In genomic region chr17:62179525-62180161, GRCh38 we compare ENCODE assay signal across 9 cellular contexts.
DNase-seq lines count a peak whose midpoint lies in the region; ATAC-seq and TF ChIP-seq lines count a peak whose summit lies in the region.
"Had no signal": no experiment of that assay in that cellular context is flagged by ENCODE, and none has a peak within 500 bp of the region (broad histone marks: within the 10 kb centered on the region; RNA-seq: fewer than 3 reads in every experiment).

No MANE protein-coding gene starts in this region.

- no peaks in the 10 kb centered on the region for H3K36me3 ChIP-seq in mucosa of descending colon (ENCODE audit: low read depth)

- intact Hi-C loops in mucosa of descending colon (cut with DNase I, micrococcal nuclease) (no loop called here), natural killer cell (cut with micrococcal nuclease) (no loop called here)
- intact Hi-C loops in activated CD4-positive, alpha-beta memory T cell treated with anti-CD3 and anti-CD28 coated beads for 36 hours (cut with micrococcal nuclease) = no loop called here

- H3K27me3 Mint-ChIP-seq in chondrocyte (ENCODE audit: low read depth) (no peaks in the 10 kb centered on the region), natural killer cell (ENCODE audit: low read depth in 2 of 2) (no peaks in the 10 kb centered on the region)
- H3K27me3 Mint-ChIP-seq in activated CD4-positive, alpha-beta memory T cell treated with anti-CD3 and anti-CD28 coated beads for 36 hours = no peaks in the 10 kb centered on the region

- H3K4me3 Mint-ChIP-seq in chondrocyte (ENCODE audit: unreplicated experiment) (no peak overlapping the region), natural killer cell (no peak overlapping the region)
- no peak overlapping the region for H3K4me3 Mint-ChIP-seq in activated CD4-positive, alpha-beta memory T cell treated with anti-CD3 and anti-CD28 coated beads for 36 hours

- POLR2A ChIA-PET in activated CD4-positive, alpha-beta memory T cell treated with anti-CD3 and anti-CD28 coated beads for 36 hours (lab: Charles Lee) = no interaction called here

- peaks cover 5% of the 10 kb centered on the region for H3K9me3 ChIP-seq in mucosa of descending colon

- CTCF ChIA-PET in activated CD4-positive, alpha-beta memory T cell treated with anti-CD3 and anti-CD28 coated beads for 36 hours (lab: Charles Lee) = no interaction called here

- TF ChIP-seq POLR2A in NB4 (IDR thresholded peaks at IDR 0.05; ENCODE audit: extremely low read depth, insufficient read length) = no peak

- H3K4me1 Mint-ChIP-seq in chondrocyte (ENCODE audit: low read depth) (peaks cover 20% of the 10 kb centered on the region), natural killer cell (no peaks in the 10 kb centered on the region)
- H3K4me1 Mint-ChIP-seq in activated CD4-positive, alpha-beta memory T cell treated with anti-CD3 and anti-CD28 coated beads for 36 hours (ENCODE audit: low read depth) = no peaks in the 10 kb centered on the region

- peak; percentile 87 for DNase-seq in DMS53 (lab: John Stamatoyannopoulos, UW)
- DNase-seq in NB4 (ENCODE audit: low read depth) = peak; percentile 26
- no peak for DNase-seq in chondrocyte (ENCODE audit: low spot score)
- peak in 1 of 3 donors; percentile 51 for DNase-seq in mucosa of descending colon
- DNase-seq in activated naive CD4-positive, alpha-beta T cell treated with anti-CD3 and anti-CD28 coated beads, Interleukin-2, amount 50 U/mL, for 16 hours = no peak
- DNase-seq in NK-92 (lab: John Stamatoyannopoulos, UW; ENCODE audit: unreplicated experiment) = no peak
- no peak for DNase-seq in activated CD4-positive, alpha-beta memory T cell treated with anti-CD3 and anti-CD28 coated beads for 36 hours
- DNase-seq in natural killer cell = no peak
- DNase-seq: activated effector memory CD4-positive, alpha-beta T cell treated with anti-CD3 and anti-CD28 coated beads, Interleukin-2, amount 50 U/mL, for 16 hours had no signal

- peak; percentile 98 for ATAC-seq in mucosa of descending colon
- no peak for ATAC-seq in natural killer cell

- H3K4me3 ChIP-seq in NB4 (ENCODE audit: low read depth, low read length) = no peak overlapping the region
- no peak overlapping the region for H3K4me3 ChIP-seq in mucosa of descending colon

- H3K4me1 ChIP-seq in mucosa of descending colon (ENCODE audit: low read depth) = peaks cover 4% of the 10 kb centered on the region

- H3K27ac Mint-ChIP-seq in chondrocyte (ENCODE audit: unreplicated experiment) = peak overlapping the region; percentile 51
- no peak overlapping the region for H3K27ac Mint-ChIP-seq in activated CD4-positive, alpha-beta memory T cell treated with anti-CD3 and anti-CD28 coated beads for 36 hours
- no peak overlapping the region for H3K27ac Mint-ChIP-seq in natural killer cell

- TF ChIP-seq CTCF in NB4 (IDR thresholded peaks at IDR 0.05; ENCODE audit: low read depth, low read length) (no peak), chondrocyte (IDR thresholded peaks at IDR 0.05) (peak; percentile 75), mucosa of descending colon (IDR thresholded peaks at IDR 0.05) (no peak), natural killer cell (IDR thresholded peaks at IDR 0.05) (no peak)

- peaks cover 5% of the 10 kb centered on the region for H3K9me3 Mint-ChIP-seq in chondrocyte (ENCODE audit: low read depth)
- peaks cover 11% of the 10 kb centered on the region for H3K9me3 Mint-ChIP-seq in activated CD4-positive, alpha-beta memory T cell treated with anti-CD3 and anti-CD28 coated beads for 36 hours
- peaks cover 0 to 2% of the 10 kb centered on the region in 2 donors for H3K9me3 Mint-ChIP-seq in natural killer cell

- no peaks in the 10 kb centered on the region for H3K36me3 Mint-ChIP-seq in chondrocyte (ENCODE audit: low read depth)
- peaks cover 2% of the 10 kb centered on the region for H3K36me3 Mint-ChIP-seq in activated CD4-positive, alpha-beta memory T cell treated with anti-CD3 and anti-CD28 coated beads for 36 hours
- no peaks in the 10 kb centered on the region for H3K36me3 Mint-ChIP-seq in natural killer cell

Comparison
In these comparisons a context has a peak if more than half of its experiments do, and no peak if none do; other contexts are left out.
1. DNase-seq: peak in DMS53 (single experiment) and NB4 (single experiment); none in chondrocyte (single experiment), activated naive CD4-positive, alpha-beta T cell treated with anti-CD3 and anti-CD28 coated beads, Interleukin-2, amount 50 U/mL, for 16 hours (single experiment), NK-92 (single experiment), activated CD4-positive, alpha-beta memory T cell treated with anti-CD3 and anti-CD28 coated beads for 36 hours (single experiment) and natural killer cell (single experiment).